15 cellular contexts compared by ENCODE assay signal in the genomic region with DNA sequence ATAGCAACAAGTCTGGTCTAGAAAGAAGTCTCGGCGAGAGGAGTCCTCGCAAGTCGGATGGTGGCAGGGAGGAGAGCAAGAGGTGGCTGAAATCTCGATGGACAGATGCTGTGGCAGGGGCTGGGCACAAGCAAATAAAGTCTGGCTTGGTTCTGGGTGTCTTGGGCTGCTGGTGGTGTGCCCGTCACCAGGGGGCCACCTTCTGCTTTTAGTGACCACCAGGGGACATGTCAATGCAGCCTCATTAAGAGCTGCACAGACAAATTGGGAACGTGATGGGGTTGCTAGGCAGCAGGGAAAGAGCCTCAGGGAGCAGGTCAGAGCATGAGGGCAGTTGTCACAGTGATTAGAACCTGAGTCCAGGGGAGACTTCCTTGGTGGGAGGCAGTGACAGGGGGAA. TPM values are rescaled to one million over a fixed set of nuclear protein-coding genes. Genes with fewer than 3 reads are reported as not detected.
DNase-seq lines count a peak whose midpoint lies in the region; ATAC-seq and FAIRE-seq lines count a peak whose summit lies in the region.
"Had no signal": no experiment of that assay in that cellular context is flagged by ENCODE, and none has a peak within 500 bp of the region (broad histone marks: within the 10 kb centered on the region; RNA-seq: fewer than 3 reads in every experiment).

No MANE protein-coding gene starts in this region.

- H3K27ac ChIP-seq in CD8-positive, alpha-beta memory T cell (ENCODE audit: low read depth, low read length) = no peak overlapping the region
- H3K27ac ChIP-seq: esophagus squamous epithelium had no signal

- peaks cover 0 to 2% (median 0%) of the 10 kb centered on the region in 5 donors for H3K9me3 Mint-ChIP-seq in CD8-positive, alpha-beta memory T cell
- H3K9me3 Mint-ChIP-seq in activated T-cell treated with anti-CD3 and anti-CD28 coated beads, Interleukin-2, amount 50 U/mL, for 4 hours = no peaks in the 10 kb centered on the region
- H3K9me3 Mint-ChIP-seq: activated naive CD8-positive, alpha-beta T cell treated with anti-CD3 and anti-CD28 coated beads, Interleukin-2, amount 50 U/mL, for 24 hours had no signal

- POLR2A ChIA-PET in CD8-positive, alpha-beta memory T cell (lab: Charles Lee) = no interaction called here

- H3K4me3 Mint-ChIP-seq in CD8-positive, alpha-beta memory T cell = no peak overlapping the region
- no peak overlapping the region for H3K4me3 Mint-ChIP-seq in activated T-cell treated with anti-CD3 and anti-CD28 coated beads, Interleukin-2, amount 50 U/mL, for 4 hours
- H3K4me3 Mint-ChIP-seq: activated naive CD8-positive, alpha-beta T cell treated with anti-CD3 and anti-CD28 coated beads, Interleukin-2, amount 50 U/mL, for 24 hours had no signal

- peaks cover 14% of the 10 kb centered on the region for H3K4me1 ChIP-seq in CD8-positive, alpha-beta memory T cell (ENCODE audit: insufficient read depth, low read length)

- H3K27me3 Mint-ChIP-seq in CD8-positive, alpha-beta memory T cell = peaks cover 20 to 43% of the 10 kb centered on the region in 2 donors
- H3K27me3 Mint-ChIP-seq in activated T-cell treated with anti-CD3 and anti-CD28 coated beads, Interleukin-2, amount 50 U/mL, for 4 hours (ENCODE audit: low read depth) = peaks cover 7% of the 10 kb centered on the region
- H3K27me3 Mint-ChIP-seq: activated naive CD8-positive, alpha-beta T cell treated with anti-CD3 and anti-CD28 coated beads, Interleukin-2, amount 50 U/mL, for 24 hours had no signal

- FAIRE-seq in GM19239 (lab: Jason Lieb, UNC) = no peak

- no peak overlapping the region for H3K4me3 ChIP-seq in CD8-positive, alpha-beta memory T cell (ENCODE audit: low read length)
- H3K4me3 ChIP-seq: esophagus squamous epithelium, lung had no signal

- H3K27ac Mint-ChIP-seq in CD8-positive, alpha-beta memory T cell = peak overlapping the region in 1 of 8 donors; percentile 79
- H3K27ac Mint-ChIP-seq: activated naive CD8-positive, alpha-beta T cell treated with anti-CD3 and anti-CD28 coated beads, Interleukin-2, amount 50 U/mL, for 24 hours had no signal

- DNase-seq in COR-L47 (lab: John Stamatoyannopoulos, UW) (peak; percentile 41), H4 (ENCODE audit: low spot score) (peak; percentile 29), SK-MEL-5 (ENCODE audit: low read depth, low spot score) (peak; percentile 33), islet precursor cell (peak; percentile 73), GM19239 (ENCODE audit: insufficient read length, low spot score) (no peak)
- DNase-seq in CD8-positive, alpha-beta memory T cell = no peak
- no peak for DNase-seq in activated T-cell treated with anti-CD3 and anti-CD28 coated beads, Interleukin-2, amount 50 U/mL, for 4 hours
- DNase-seq: activated CD4-positive, alpha-beta T cell treated with anti-CD3 and anti-CD28 coated beads for 1 hour; activated naive CD8-positive, alpha-beta T cell treated with anti-CD3 and anti-CD28 coated beads, Interleukin-2, amount 50 U/mL, for 24 hours; esophagus squamous epithelium; stimulated activated CD4-positive, alpha-beta T cell treated with anti-CD3 and anti-CD28 coated beads, Interleukin-12 subunit alpha, Interleukin-12 subunit beta, amount 100 ng/mL, for 4 hours; stimulated activated naive CD8-positive, alpha-beta T cell treated with anti-CD3 and anti-CD28 coated beads, Interleukin-15, Interleukin-2, amounts not matched to agents 100 U/mL and 50 U/mL, for 24 hours had no signal

- no peaks in the 10 kb centered on the region for H3K36me3 Mint-ChIP-seq in CD8-positive, alpha-beta memory T cell
- no peaks in the 10 kb centered on the region for H3K36me3 Mint-ChIP-seq in activated T-cell treated with anti-CD3 and anti-CD28 coated beads, Interleukin-2, amount 50 U/mL, for 4 hours (ENCODE audit: insufficient read depth)

- CTCF ChIA-PET in CD8-positive, alpha-beta memory T cell (lab: Charles Lee) = interaction anchor here (1.3 to 11.7 kb wide), 2 partner anchors 200 to 225 kb away, joined by 5 to 280 read pairs; no protein-coding TSS in a partner anchor

- H3K4me1 Mint-ChIP-seq in CD8-positive, alpha-beta memory T cell = peaks cover 7 to 8% (median 8%) of the 10 kb centered on the region in 3 donors
- H3K4me1 Mint-ChIP-seq in activated T-cell treated with anti-CD3 and anti-CD28 coated beads, Interleukin-2, amount 50 U/mL, for 4 hours (ENCODE audit: low read depth) = peaks cover 10% of the 10 kb centered on the region

- in situ Hi-C loops in SK-MEL-5 (cut with HindIII; ENCODE audit: low pct_unique_long_range_greater_than_20kb, low sequenced_read_pairs) = no loop called here

- H3K36me3 ChIP-seq in CD8-positive, alpha-beta memory T cell (ENCODE audit: insufficient read depth, low read length) = no peaks in the 10 kb centered on the region
- H3K36me3 ChIP-seq: esophagus squamous epithelium had no signal

- H3K27me3 ChIP-seq in CD8-positive, alpha-beta memory T cell (ENCODE audit: insufficient read depth, low read length, poor library complexity, severe bottlenecking) = no peaks in the 10 kb centered on the region

- ATAC-seq in GM18520 (IDR thresholded peaks at IDR 0.05; ENCODE audit: unreplicated experiment) = no peak
- ATAC-seq in activated T-cell treated with anti-CD3 and anti-CD28 coated beads, Interleukin-2, amount 50 U/mL, for 4 hours = no peak
- ATAC-seq: activated naive CD8-positive, alpha-beta T cell treated with anti-CD3 and anti-CD28 coated beads, Interleukin-2, amount 50 U/mL, for 24 hours; stimulated activated naive CD8-positive, alpha-beta T cell treated with anti-CD3 and anti-CD28 coated beads, Interleukin-15, Interleukin-2, amounts not matched to agents 100 U/mL and 50 U/mL, for 24 hours had no signal

- H3K9me3 ChIP-seq in CD8-positive, alpha-beta memory T cell (ENCODE audit: low read length) = no peaks in the 10 kb centered on the region
- H3K9me3 ChIP-seq: esophagus squamous epithelium had no signal

RNA-seq across cellular contexts. Expression of a gene that starts 43.9 kb away (rescaled TPM):
- not detected in 2 replicates for total RNA-seq in H4 (2014; rRNA removed; shearing (Covaris generic))
- total RNA-seq in SK-MEL-5 (2014; rRNA removed; shearing (Covaris generic)) = not detected in 2 replicates
- polyA plus RNA-seq in SK-MEL-5 (2015; cell fraction: cytosol; rRNA removed) = not detected in 2 replicates
- not detected in 2 replicates for polyA plus RNA-seq in SK-MEL-5 (2015; cell fraction: nucleus; rRNA removed)
- not detected for total RNA-seq in CD8-positive, alpha-beta memory T cell
- polyA plus RNA-seq in CD8-positive, alpha-beta memory T cell = not detected
- total RNA-seq in activated T-cell treated with anti-CD3 and anti-CD28 coated beads, Interleukin-2, amount 50 U/mL, for 4 hours = not detected
- total RNA-seq: esophagus squamous epithelium, lung, NCI-H460 had no signal
- polyA plus RNA-seq: lung had no signal

RNA-seq across cellular contexts. Expression of a gene that starts 57.5 kb away (rescaled TPM):
- total RNA-seq in H4 (2014; rRNA removed; shearing (Covaris generic)) = 7.7 and 9.3 TPM in 2 replicates
- 13.4 and 15.4 TPM in 2 replicates for total RNA-seq in SK-MEL-5 (2014; rRNA removed; shearing (Covaris generic))
- 18.8 and 23.8 TPM in 2 replicates for polyA plus RNA-seq in SK-MEL-5 (2015; cell fraction: cytosol; rRNA removed)
- 55.9 and 76.7 TPM in 2 replicates for polyA plus RNA-seq in SK-MEL-5 (2015; cell fraction: nucleus; rRNA removed)
- 10 to 100 TPM; 16.0 to 17.1 TPM for total RNA-seq in CD8-positive, alpha-beta memory T cell
- polyA plus RNA-seq in CD8-positive, alpha-beta memory T cell = 19.7 TPM
- total RNA-seq in activated T-cell treated with anti-CD3 and anti-CD28 coated beads, Interleukin-2, amount 50 U/mL, for 4 hours = 10 to 100 TPM; 12.5 to 17.3 (median 14.4) TPM

Comparison
In these comparisons a context has a peak if more than half of its experiments do, and no peak if none do; other contexts are left out.
1. DNase-seq: peak in COR-L47 (single experiment), H4 (single experiment), SK-MEL-5 (single experiment) and islet precursor cell (single experiment); none in GM19239 (single experiment), CD8-positive, alpha-beta memory T cell (0 of 5) and activated T-cell treated with anti-CD3 and anti-CD28 coated beads, Interleukin-2, amount 50 U/mL, for 4 hours (single experiment).